In the genomic region with DNA sequence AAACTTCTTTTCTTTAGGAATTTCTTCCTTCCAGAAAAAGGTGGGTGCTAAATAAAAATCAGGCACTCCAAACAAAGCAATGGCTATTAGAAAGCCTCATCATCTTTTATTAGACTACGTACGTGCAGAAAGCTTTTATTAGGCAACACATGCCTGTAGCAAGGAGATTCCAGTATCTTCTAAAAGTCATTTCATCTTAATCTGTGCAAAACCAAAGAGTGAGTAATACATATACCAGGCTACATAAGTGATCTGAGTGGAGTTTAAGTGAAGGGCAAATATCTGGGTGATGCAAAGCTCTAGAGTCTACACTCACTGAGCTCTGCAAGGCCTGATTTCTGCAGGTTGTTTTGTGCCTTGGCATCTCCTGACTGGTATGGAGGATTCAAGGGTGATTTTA, we compare ENCODE assay signal across 19 cellular contexts.
"Had no signal": no experiment of that assay in that cellular context is flagged by ENCODE, and none has a peak within 500 bp of the region (broad histone marks: within the 10 kb centered on the region; RNA-seq: fewer than 3 reads in every experiment).

No MANE protein-coding gene starts in this region.

- H3K4me1 ChIP-seq: body of pancreas, colonic mucosa, parathyroid adenoma, sigmoid colon, SJSA1, transverse colon had no signal

- H3K27ac Mint-ChIP-seq: activated T-helper 1 cell treated with anti-CD3 and anti-CD28 coated beads, Interleukin-12 subunit alpha, Interleukin-12 subunit beta, Interleukin-2, Interleukin-4 antibody, amounts not matched to agents 30 ng/mL and 10 ng/mL and 1 ng/mL, durations not matched to agents 14 hours and 24 hours and 36 hours had no signal

- H3K27me3 Mint-ChIP-seq: activated CD4-positive, alpha-beta memory T cell treated with anti-CD3 and anti-CD28 coated beads for 36 hours; activated naive CD4-positive, alpha-beta T cell treated with anti-CD3 and anti-CD28 coated beads, Interleukin-2, amount 10 ng/mL, durations not matched to agents 7 days and 5 days; stimulated activated memory B cell treated with anti-CD40 and anti-IgM and Interleukin-4, amounts not matched to agents 10 μg/mL and 1 μg/mL and 100 μg/mL, for 72 hours had no signal

- H3K9me3 ChIP-seq: body of pancreas, colonic mucosa, lower lobe of right lung, sigmoid colon, SJSA1, transverse colon, vagina had no signal

- ATAC-seq: esophagus mucosa; lower lobe of right lung; stimulated activated memory B cell treated with anti-CD40 and anti-IgM and Interleukin-4, amounts not matched to agents 10 μg/mL and 1 μg/mL and 100 μg/mL, for 72 hours had no signal

- H3K9me3 Mint-ChIP-seq: activated CD4-positive, alpha-beta memory T cell treated with anti-CD3 and anti-CD28 coated beads for 36 hours; activated naive CD4-positive, alpha-beta T cell treated with anti-CD3 and anti-CD28 coated beads, Interleukin-2, amount 10 ng/mL, durations not matched to agents 7 days and 5 days; activated T-helper 1 cell treated with anti-CD3 and anti-CD28 coated beads, Interleukin-12 subunit alpha, Interleukin-12 subunit beta, Interleukin-2, Interleukin-4 antibody, amounts not matched to agents 30 ng/mL and 10 ng/mL and 1 ng/mL, durations not matched to agents 14 hours and 24 hours and 36 hours; stimulated activated memory B cell treated with anti-CD40 and anti-IgM and Interleukin-4, amounts not matched to agents 10 μg/mL and 1 μg/mL and 100 μg/mL, for 72 hours had no signal

- DNase-seq: activated CD4-positive, alpha-beta memory T cell treated with anti-CD3 and anti-CD28 coated beads for 36 hours; activated CD4-positive, alpha-beta T cell treated with anti-CD3 and anti-CD28 coated beads for 1 hour; activated naive CD4-positive, alpha-beta T cell treated with anti-CD3 and anti-CD28 coated beads, Interleukin-2, amount 10 ng/mL, durations not matched to agents 7 days and 5 days; amniotic stem cell; caudate nucleus; colonic mucosa; foreskin fibroblast; lower lobe of right lung; midbrain; sigmoid colon; stimulated activated CD4-positive, alpha-beta T cell treated with anti-CD3 and anti-CD28 coated beads, Interleukin-12 subunit alpha, Interleukin-12 subunit beta, amount 100 ng/mL, for 4 hours; transverse colon had no signal

- H3K4me3 ChIP-seq: body of pancreas, colonic mucosa, lower lobe of right lung, sigmoid colon, SJSA1, transverse colon, vagina had no signal

- H3K27ac ChIP-seq: body of pancreas, colonic mucosa, lower lobe of right lung, parathyroid adenoma, SJSA1, transverse colon, vagina had no signal

- H3K27me3 ChIP-seq: body of pancreas, colonic mucosa, sigmoid colon, SJSA1, transverse colon, vagina had no signal

- H3K4me3 Mint-ChIP-seq: activated CD4-positive, alpha-beta memory T cell treated with anti-CD3 and anti-CD28 coated beads for 36 hours; activated naive CD4-positive, alpha-beta T cell treated with anti-CD3 and anti-CD28 coated beads, Interleukin-2, amount 10 ng/mL, durations not matched to agents 7 days and 5 days; activated T-helper 1 cell treated with anti-CD3 and anti-CD28 coated beads, Interleukin-12 subunit alpha, Interleukin-12 subunit beta, Interleukin-2, Interleukin-4 antibody, amounts not matched to agents 30 ng/mL and 10 ng/mL and 1 ng/mL, durations not matched to agents 14 hours and 24 hours and 36 hours; stimulated activated memory B cell treated with anti-CD40 and anti-IgM and Interleukin-4, amounts not matched to agents 10 μg/mL and 1 μg/mL and 100 μg/mL, for 72 hours had no signal

- H3K36me3 ChIP-seq: colonic mucosa, sigmoid colon, SJSA1, vagina had no signal
